In the genomic region with DNA sequence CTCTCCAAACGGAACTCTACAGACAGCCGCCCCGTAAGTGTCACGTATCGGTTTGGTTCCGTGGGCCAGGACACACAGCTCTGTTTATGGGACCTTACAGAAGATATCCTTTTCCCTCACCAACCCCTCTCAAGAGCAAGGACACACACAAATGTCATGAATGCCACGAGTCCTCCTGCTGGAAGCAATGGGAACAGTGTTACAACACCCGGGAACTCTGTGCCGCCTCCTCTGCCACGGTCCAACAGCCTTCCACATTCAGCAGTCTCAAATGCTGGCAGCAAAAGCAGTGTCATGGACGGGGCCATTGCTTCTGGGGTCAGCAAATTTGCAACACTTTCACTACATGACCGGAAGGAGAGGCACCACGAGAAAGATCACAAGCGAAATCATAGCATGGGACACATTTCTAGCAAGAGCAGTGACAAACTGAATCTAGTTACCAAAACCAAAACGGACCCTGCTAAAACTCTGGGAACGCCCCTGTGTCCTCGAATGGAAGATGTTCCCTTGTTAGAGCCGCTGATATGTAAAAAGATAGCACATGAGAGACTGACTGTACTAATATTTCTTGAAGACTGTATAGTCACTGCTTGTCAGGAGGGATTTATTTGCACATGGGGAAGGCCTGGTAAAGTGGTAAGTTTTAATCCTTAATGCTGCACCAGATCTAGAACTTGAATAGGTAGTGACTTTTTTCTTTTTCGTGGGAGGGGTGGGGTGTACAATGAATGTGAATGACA, we compare ENCODE assay signal across 10 cellular contexts.
DNase-seq lines count a peak whose midpoint lies in the region; ATAC-seq and TF ChIP-seq lines count a peak whose summit lies in the region.
"Had no signal": no experiment of that assay in that cellular context is flagged by ENCODE, and none has a peak within 500 bp of the region (broad histone marks: within the 10 kb centered on the region; RNA-seq: fewer than 3 reads in every experiment).

No MANE protein-coding gene starts in this region.

- CTCF ChIA-PET in activated CD4-positive, alpha-beta T cell treated with anti-CD3 and anti-CD28 coated beads for 36 hours (lab: Charles Lee) = no interaction called here

- intact Hi-C loops in activated CD4-positive, alpha-beta T cell treated with anti-CD3 and anti-CD28 coated beads for 36 hours (cut with DNase I, micrococcal nuclease) = no loop called here
- intact Hi-C loops in thyroid gland (cut with DNase I) (no loop called here), transverse colon (cut with DNase I; ENCODE audit: low total_unique reads) (no loop called here)

- 52 to 63% methylated on average over 17 to 19 of the region's 19 CpGs for WGBS in thyroid gland, 2 donors
- 89% methylated on average over 19 of the region's 19 CpGs; no CpG with 5 or more reads in 1 of the 2 donors for WGBS in transverse colon (ENCODE audit: low coverage in 1 of 2), 2 donors

- H3K36me3 Mint-ChIP-seq in activated CD4-positive, alpha-beta T cell treated with anti-CD3 and anti-CD28 coated beads for 36 hours (ENCODE audit: low read depth) = peaks cover 10% of the 10 kb centered on the region

- no peak overlapping the region for H3K27ac ChIP-seq in brain microvascular endothelial cell
- H3K27ac ChIP-seq in layer of hippocampus (ENCODE audit: low read depth, low read length) = peak overlapping the region; percentile 79
- H3K27ac ChIP-seq in thyroid gland = peak overlapping the region; percentile 22 to 35 (median 30)
- H3K27ac ChIP-seq in transverse colon = no peak overlapping the region
- H3K27ac ChIP-seq: skin epidermis had no signal

- no peaks in the 10 kb centered on the region for H3K27me3 Mint-ChIP-seq in activated CD4-positive, alpha-beta T cell treated with anti-CD3 and anti-CD28 coated beads for 36 hours
- H3K27me3 Mint-ChIP-seq: B cell had no signal

- H3K9me3 Mint-ChIP-seq in activated CD4-positive, alpha-beta T cell treated with anti-CD3 and anti-CD28 coated beads for 36 hours (ENCODE audit: low read depth) = no peaks in the 10 kb centered on the region

- no peak overlapping the region for H3K4me3 ChIP-seq in brain microvascular endothelial cell (ENCODE audit: low read depth, low read length)
- no peak overlapping the region for H3K4me3 ChIP-seq in thyroid gland (replicated peaks in 1 of 3)
- H3K4me3 ChIP-seq in transverse colon = no peak overlapping the region
- H3K4me3 ChIP-seq: skin epidermis had no signal

- peaks cover 2% of the 10 kb centered on the region for H3K4me1 Mint-ChIP-seq in activated CD4-positive, alpha-beta T cell treated with anti-CD3 and anti-CD28 coated beads for 36 hours
- H3K4me1 Mint-ChIP-seq: B cell had no signal

- H3K27ac Mint-ChIP-seq in activated CD4-positive, alpha-beta T cell treated with anti-CD3 and anti-CD28 coated beads for 36 hours = peak overlapping the region; percentile 14
- H3K27ac Mint-ChIP-seq: B cell had no signal

- H3K4me1 ChIP-seq in thyroid gland (peaks cover 8 to 12% of the 10 kb centered on the region in 2 donors), transverse colon (peaks cover 0 to 1% (median 0%) of the 10 kb centered on the region in 4 donors)

- TF ChIP-seq CTCF in brain microvascular endothelial cell (IDR thresholded peaks at IDR 0.05; ENCODE audit: low read depth, low read length, missing control alignments) (peak; percentile 65), thyroid gland (IDR thresholded peaks at IDR 0.05) (peak in 5 of 6 experiments; percentile 33 to 91 (median 75)), transverse colon (IDR thresholded peaks at IDR 0.05) (no peak)

- no peak for ATAC-seq in activated CD4-positive, alpha-beta T cell treated with anti-CD3 and anti-CD28 coated beads for 36 hours
- ATAC-seq in GM21529 (IDR thresholded peaks at IDR 0.05; ENCODE audit: unreplicated experiment) (no peak), GM19351 (IDR thresholded peaks at IDR 0.05; ENCODE audit: unreplicated experiment) (no peak)

- no peaks in the 10 kb centered on the region for H3K27me3 ChIP-seq in brain microvascular endothelial cell (replicated peaks)
- no peaks in the 10 kb centered on the region for H3K27me3 ChIP-seq in layer of hippocampus (ENCODE audit: control insufficient read depth, insufficient read depth, low read length)
- no peaks in the 10 kb centered on the region for H3K27me3 ChIP-seq in thyroid gland
- H3K27me3 ChIP-seq in transverse colon = no peaks in the 10 kb centered on the region

- POLR2A ChIA-PET in activated CD4-positive, alpha-beta T cell treated with anti-CD3 and anti-CD28 coated beads for 36 hours (lab: Charles Lee) = no interaction called here

- H3K36me3 ChIP-seq in brain microvascular endothelial cell (replicated peaks) (peaks cover 18% of the 10 kb centered on the region), thyroid gland (peaks cover 9 to 10% of the 10 kb centered on the region in 2 donors), transverse colon (peaks cover 0 to 3% (median 0%) of the 10 kb centered on the region in 4 donors)

- TF ChIP-seq EP300 in transverse colon (IDR thresholded peaks at IDR 0.05; ENCODE audit: low read depth) = no peak

- in situ Hi-C loops in brain microvascular endothelial cell (cut with HindIII; ENCODE audit: low pct_ligation_motif_present, low sequenced_read_pairs) = no loop called here
- in situ Hi-C loops in transverse colon (cut with MboI; ENCODE audit: low pct_ligation_motif_present in 1 of 4, low pct_unique_long_range_greater_than_20kb in 1 of 4, low sequenced_read_pairs in 3 of 4) = no loop called here

- TF ChIP-seq POLR2A in thyroid gland (IDR thresholded peaks at IDR 0.05) = no peak
- TF ChIP-seq POLR2A in transverse colon (IDR thresholded peaks at IDR 0.05) = no peak

- H3K9me3 ChIP-seq in thyroid gland = no peaks in the 10 kb centered on the region
- no peaks in the 10 kb centered on the region for H3K9me3 ChIP-seq in transverse colon

- no peak for DNase-seq in activated CD4-positive, alpha-beta T cell treated with anti-CD3 and anti-CD28 coated beads for 36 hours
- DNase-seq in activated CD4-positive, alpha-beta T cell treated with anti-CD3 and anti-CD28 coated beads for 48 hours = no peak
- no peak for DNase-seq in brain microvascular endothelial cell
- DNase-seq in thyroid gland = peak; percentile 87 to 92
- DNase-seq in transverse colon = no peak

- H3K4me3 Mint-ChIP-seq in activated CD4-positive, alpha-beta T cell treated with anti-CD3 and anti-CD28 coated beads for 36 hours = no peak overlapping the region
- H3K4me3 Mint-ChIP-seq: B cell had no signal

Comparison
In these comparisons a context has a peak if more than half of its experiments do, and no peak if none do; other contexts are left out.
1. DNase-seq: peak in thyroid gland (2 of 2); none in activated CD4-positive, alpha-beta T cell treated with anti-CD3 and anti-CD28 coated beads for 36 hours (single experiment), activated CD4-positive, alpha-beta T cell treated with anti-CD3 and anti-CD28 coated beads for 48 hours (single experiment), brain microvascular endothelial cell (single experiment) and transverse colon (single experiment).
2. H3K27ac ChIP-seq: peak in layer of hippocampus (single experiment) and thyroid gland (3 of 3); none in brain microvascular endothelial cell (single experiment) and transverse colon (0 of 4).
3. CTCF ChIP-seq: peak in brain microvascular endothelial cell (single experiment) and thyroid gland (5 of 6); none in transverse colon (0 of 5).